1 cellular context compared by ENCODE assay signal in the genomic region with DNA sequence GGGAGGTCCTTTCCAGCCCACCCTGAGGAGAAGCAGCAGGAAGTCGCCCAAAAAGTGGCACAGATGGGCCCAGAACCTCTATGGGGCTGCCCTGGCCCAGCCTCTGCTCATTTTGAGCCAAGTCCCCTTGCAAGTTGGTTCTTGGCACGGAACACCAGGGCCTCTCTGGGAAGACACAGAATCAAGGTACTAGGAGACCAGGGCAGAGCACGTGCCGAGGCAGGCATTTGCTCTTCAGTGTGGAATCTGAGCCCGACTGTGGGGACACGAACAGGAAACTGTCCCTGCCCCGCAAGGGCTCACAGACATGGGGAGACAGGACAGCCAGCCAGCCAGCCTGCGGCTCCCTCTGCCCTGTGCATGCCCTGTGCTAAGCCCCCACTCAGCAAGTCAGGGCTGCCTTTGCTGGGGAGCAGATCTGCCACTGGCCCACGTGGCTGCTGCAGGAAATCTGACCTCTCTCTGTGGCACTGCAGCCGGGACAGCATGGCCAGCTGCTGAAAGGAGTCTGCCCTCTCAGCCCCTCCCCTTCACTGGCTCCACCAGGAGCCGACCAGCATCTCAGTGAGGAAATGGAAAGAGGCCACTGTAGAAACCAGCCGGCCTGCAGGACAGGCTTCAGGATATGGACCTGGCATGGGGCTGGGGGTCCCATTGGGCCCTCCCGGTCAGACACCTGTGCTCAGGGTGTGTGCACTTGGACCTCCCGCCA.
TF ChIP-seq lines count a peak whose summit lies in the region.

No MANE protein-coding gene starts in this region.

TF ChIP-seq in WTC11, 78 proteins besides CTCF, POLR2A, EP300 and RAD21 (continued from another document):
- TF ChIP-seq ZBTB43 (CRISPR knock-in tag; IDR thresholded peaks at IDR 0.05) (no peak), RORB (CRISPR knock-in tag; IDR thresholded peaks at IDR 0.05) (no peak), GRHL2 (CRISPR knock-in tag; IDR thresholded peaks at IDR 0.05; ENCODE audit: insufficient replicate concordance, severe bottlenecking) (no peak), E2F1 (CRISPR knock-in tag; IDR thresholded peaks at IDR 0.05) (no peak), ELF4 (CRISPR knock-in tag; IDR thresholded peaks at IDR 0.05; ENCODE audit: low read depth) (no peak), ZMAT4 (CRISPR knock-in tag; IDR thresholded peaks at IDR 0.05) (no peak), ERG (CRISPR knock-in tag; IDR thresholded peaks at IDR 0.05) (no peak), ZSCAN18 (CRISPR knock-in tag; IDR thresholded peaks at IDR 0.05) (no peak), TCF7 (CRISPR knock-in tag; IDR thresholded peaks at IDR 0.05; ENCODE audit: low read depth) (no peak)
